20 cellular contexts compared by ENCODE assay signal in genomic region chr12:93913845-93914244, GRCh38.
A peak's percentile ranks its signal among the peaks of the same experiment; 100 is the strongest.
DNase-seq lines count a peak whose midpoint lies in the region; ATAC-seq and TF ChIP-seq lines count a peak whose summit lies in the region.
"Had no signal": no experiment of that assay in that cellular context is flagged by ENCODE, and none has a peak within 500 bp of the region (broad histone marks: within the 10 kb centered on the region; RNA-seq: fewer than 3 reads in every experiment).

No MANE protein-coding gene starts in this region.

- no peaks in the 10 kb centered on the region for H3K27me3 Mint-ChIP-seq in mesothelial cell of epicardium (ENCODE audit: low read depth)
- H3K27me3 Mint-ChIP-seq: CD4-positive, CD25-positive, alpha-beta regulatory T cell had no signal

- peaks cover 8% of the 10 kb centered on the region for H3K4me1 Mint-ChIP-seq in mesothelial cell of epicardium
- H3K4me1 Mint-ChIP-seq: activated CD8-positive, alpha-beta memory T cell treated with anti-CD3 and anti-CD28 coated beads, Interleukin-2, amount 10 ng/mL, durations not matched to agents 7 days and 5 days; CD4-positive, CD25-positive, alpha-beta regulatory T cell had no signal

- H3K27ac ChIP-seq in thoracic aorta = peak overlapping the region; percentile 56 to 65
- H3K27ac ChIP-seq: esophagus squamous epithelium, left lung, SJCRH30, tibial nerve had no signal

- no peak overlapping the region for H3K27ac Mint-ChIP-seq in mesothelial cell of epicardium
- H3K27ac Mint-ChIP-seq: activated CD8-positive, alpha-beta memory T cell treated with anti-CD3 and anti-CD28 coated beads, Interleukin-2, amount 10 ng/mL, durations not matched to agents 7 days and 5 days; CD4-positive, CD25-positive, alpha-beta regulatory T cell had no signal

- H3K9ac ChIP-seq in adipocyte (ENCODE audit: low read length) = peak overlapping the region; percentile 6

- H3K9me3 Mint-ChIP-seq in mesothelial cell of epicardium = peaks cover 7% of the 10 kb centered on the region

- no peak for TF ChIP-seq CTCF in fibroblast of mammary gland (conservative IDR thresholded peaks at IDR 0.05; ENCODE audit: control insufficient read depth, insufficient read depth, low read depth, low read length)
- no peak for TF ChIP-seq CTCF in thoracic aorta (IDR thresholded peaks at IDR 0.05)
- TF ChIP-seq CTCF in GM13977 (IDR thresholded peaks at IDR 0.05; ENCODE audit: extremely low read depth, insufficient read depth, missing control alignments) = no peak
- TF ChIP-seq CTCF in mesothelial cell of epicardium (IDR thresholded peaks at IDR 0.05; ENCODE audit: unreplicated experiment) = no peak

- intact Hi-C loops in cardiac septum (cut with DNase I) = no loop called here

- no peak overlapping the region for H3K4me3 Mint-ChIP-seq in mesothelial cell of epicardium
- H3K4me3 Mint-ChIP-seq: activated CD8-positive, alpha-beta memory T cell treated with anti-CD3 and anti-CD28 coated beads, Interleukin-2, amount 10 ng/mL, durations not matched to agents 7 days and 5 days; CD4-positive, CD25-positive, alpha-beta regulatory T cell had no signal

- H3K4me1 ChIP-seq in adipocyte (ENCODE audit: control insufficient read depth, insufficient read depth, low read length) (peaks cover 32% of the 10 kb centered on the region), thoracic aorta (ENCODE audit: control insufficient read depth in 1 of 2, low read depth in 2 of 2) (peaks cover 28 to 65% of the 10 kb centered on the region in 2 donors)
- H3K4me1 ChIP-seq: left lung, SJCRH30 had no signal

- DNase-seq in HCEC 1CT (peak; percentile 72), adipocyte (ENCODE audit: low read depth) (peak; percentile 77), fibroblast of mammary gland (ENCODE audit: low read depth) (peak; percentile 77), thoracic aorta (ENCODE audit: low spot score) (no peak), cardiac septum (ENCODE audit: low spot score) (no peak), GM13977 (ENCODE audit: low spot score) (no peak), mesothelial cell of epicardium (ENCODE audit: low spot score in 2 of 2, unreplicated experiment in 2 of 2) (no peak)
- DNase-seq: activated CD4-positive, alpha-beta T cell treated with anti-CD3 and anti-CD28 coated beads for 1 hour; activated CD8-positive, alpha-beta memory T cell treated with anti-CD3 and anti-CD28 coated beads, Interleukin-2, amount 10 ng/mL, durations not matched to agents 7 days and 5 days; activated effector memory CD4-positive, alpha-beta T cell treated with Interleukin-2 at 50 U/mL for 16 hours; CD4-positive, CD25-positive, alpha-beta regulatory T cell; esophagus squamous epithelium; left lung; MG63; NCI-H1694; NCI-H510A; SJCRH30; T-helper 9 cell had no signal

- in situ Hi-C loops in GM13977 (cut with MboI; ENCODE audit: low pct_unique_long_range_greater_than_20kb, low sequenced_read_pairs, unreplicated experiment) = no loop called here

- H3K36me3 ChIP-seq in adipocyte (ENCODE audit: control insufficient read depth, insufficient read depth, low read length, severe bottlenecking) (no peaks in the 10 kb centered on the region), thoracic aorta (no peaks in the 10 kb centered on the region)
- H3K36me3 ChIP-seq: esophagus squamous epithelium, left lung, MG63, SJCRH30, tibial nerve had no signal

- no peaks in the 10 kb centered on the region for H3K27me3 ChIP-seq in adipocyte (replicated peaks; ENCODE audit: control insufficient read depth, insufficient read depth, low read length)
- H3K27me3 ChIP-seq in thoracic aorta (replicated peaks; ENCODE audit: insufficient read depth) = no peaks in the 10 kb centered on the region
- H3K27me3 ChIP-seq: esophagus squamous epithelium, left lung, MG63, SJCRH30, tibial nerve had no signal

- H3K4me3 ChIP-seq in adipocyte (ENCODE audit: low read length) = no peak overlapping the region
- no peak overlapping the region for H3K4me3 ChIP-seq in fibroblast of mammary gland (ENCODE audit: control insufficient read depth, low read depth, low read length)
- no peak overlapping the region for H3K4me3 ChIP-seq in thoracic aorta
- H3K4me3 ChIP-seq: esophagus squamous epithelium, GM12878, left lung, MG63, SJCRH30, tibial nerve had no signal

- peak; percentile 26 for ATAC-seq in thoracic aorta (ENCODE audit: insufficient number of reproducible peaks, low FRiP score, low read depth)
- ATAC-seq: activated CD8-positive, alpha-beta memory T cell treated with anti-CD3 and anti-CD28 coated beads, Interleukin-2, amount 10 ng/mL, durations not matched to agents 7 days and 5 days; GM12878; left lung had no signal

- no peaks in the 10 kb centered on the region for H3K9me3 ChIP-seq in adipocyte (ENCODE audit: control insufficient read depth, low read length)
- no peaks in the 10 kb centered on the region for H3K9me3 ChIP-seq in thoracic aorta
- H3K9me3 ChIP-seq: esophagus squamous epithelium, left lung, SJCRH30, tibial nerve had no signal

- H3K36me3 Mint-ChIP-seq in mesothelial cell of epicardium = no peaks in the 10 kb centered on the region
- H3K36me3 Mint-ChIP-seq: activated CD8-positive, alpha-beta memory T cell treated with anti-CD3 and anti-CD28 coated beads, Interleukin-2, amount 10 ng/mL, durations not matched to agents 7 days and 5 days; CD4-positive, CD25-positive, alpha-beta regulatory T cell had no signal

Comparison
In these comparisons a context has a peak if more than half of its experiments do, and no peak if none do; other contexts are left out.
1. DNase-seq: peak in HCEC 1CT (single experiment), adipocyte (single experiment) and fibroblast of mammary gland (single experiment); none in thoracic aorta (single experiment), cardiac septum (single experiment), GM13977 (single experiment) and mesothelial cell of epicardium (0 of 2).